1 cellular context compared by ENCODE assay signal in genomic region chr3:125332504-125332903, GRCh38.
TF ChIP-seq lines count a peak whose summit lies in the region.

No MANE protein-coding gene starts in this region.

TF ChIP-seq in GM23338, 12 proteins besides CTCF, POLR2A, EP300 and RAD21 (continued from another document):
- no peak for TF ChIP-seq ZNF462 (CRISPR knock-in tag; IDR thresholded peaks at IDR 0.05)
